Comparison of ENCODE assay signal across 14 cellular contexts in genomic region chr14:96754162-96754844, GRCh38. TPM values are rescaled to one million over a fixed set of nuclear protein-coding genes. Genes with fewer than 3 reads are reported as not detected.
A peak's percentile ranks its signal among the peaks of the same experiment; 100 is the strongest.
DNase-seq lines count a peak whose midpoint lies in the region; TF ChIP-seq lines count a peak whose summit lies in the region.
"Had no signal": no experiment of that assay in that cellular context is flagged by ENCODE, and none has a peak within 500 bp of the region (broad histone marks: within the 10 kb centered on the region; RNA-seq: fewer than 3 reads in every experiment).

No MANE protein-coding gene starts in this region.

- no peak overlapping the region for H2AFZ ChIP-seq in neural progenitor cell (replicated peaks)

- TF ChIP-seq CTCF in dorsolateral prefrontal cortex (IDR thresholded peaks at IDR 0.05 in 54 of 56, conservative IDR thresholded peaks at IDR 0.05 in 2 of 56; ENCODE audit: low read depth in 1 of 56, partially characterized antibody in 56 of 56) (no peak), neural progenitor cell (IDR thresholded peaks at IDR 0.05) (no peak), GM20000 (IDR thresholded peaks at IDR 0.05; ENCODE audit: extremely low read depth, missing control alignments) (no peak)

- H3K4me3 ChIP-seq in dorsolateral prefrontal cortex (no peak overlapping the region), neural progenitor cell (no peak overlapping the region)
- H3K4me3 ChIP-seq: A549, mucosa of descending colon, tibial artery had no signal

- intact Hi-C loops in dorsolateral prefrontal cortex (cut with DNase I): no loop called here
- intact Hi-C loops in activated CD4-positive, alpha-beta T cell treated with anti-CD3 and anti-CD28 coated beads, Interleukin-2, amount 10 ng/mL, durations not matched to agents 24 days and 14 days (cut with micrococcal nuclease): no loop called here

- H3K9ac ChIP-seq in neural progenitor cell: no peak overlapping the region

- H3K36me3 Mint-ChIP-seq in neural progenitor cell: no peaks in the 10 kb centered on the region
- H3K36me3 Mint-ChIP-seq in activated CD4-positive, alpha-beta T cell treated with anti-CD3 and anti-CD28 coated beads, Interleukin-2, amount 10 ng/mL, durations not matched to agents 24 days and 14 days (ENCODE audit: low read depth): no peaks in the 10 kb centered on the region

- H3K4me3 Mint-ChIP-seq in neural progenitor cell: peak overlapping the region; percentile 57
- no peak overlapping the region for H3K4me3 Mint-ChIP-seq in activated CD4-positive, alpha-beta T cell treated with anti-CD3 and anti-CD28 coated beads, Interleukin-2, amount 10 ng/mL, durations not matched to agents 24 days and 14 days
- H3K4me3 Mint-ChIP-seq: activated naive CD4-positive, alpha-beta T cell treated with anti-CD3 and anti-CD28 coated beads for 36 hours had no signal

- no peaks in the 10 kb centered on the region for H3K9me3 Mint-ChIP-seq in neural progenitor cell
- H3K9me3 Mint-ChIP-seq in activated CD4-positive, alpha-beta T cell treated with anti-CD3 and anti-CD28 coated beads, Interleukin-2, amount 10 ng/mL, durations not matched to agents 24 days and 14 days: no peaks in the 10 kb centered on the region
- H3K9me3 Mint-ChIP-seq: activated naive CD4-positive, alpha-beta T cell treated with anti-CD3 and anti-CD28 coated beads for 36 hours had no signal

- H3K27me3 ChIP-seq in dorsolateral prefrontal cortex (peaks cover 0 to 11% (median 0%) of the 10 kb centered on the region in 45 donors), neural progenitor cell (no peaks in the 10 kb centered on the region)

- H3K4me1 Mint-ChIP-seq in neural progenitor cell: peaks cover 41% of the 10 kb centered on the region
- H3K4me1 Mint-ChIP-seq in activated CD4-positive, alpha-beta T cell treated with anti-CD3 and anti-CD28 coated beads, Interleukin-2, amount 10 ng/mL, durations not matched to agents 24 days and 14 days: no peaks in the 10 kb centered on the region

- no peaks in the 10 kb centered on the region for H3K79me2 ChIP-seq in neural progenitor cell (ENCODE audit: low read depth)

- H3K4me2 ChIP-seq in neural progenitor cell: peak overlapping the region; percentile 75
- H3K4me2 ChIP-seq: A549 had no signal

- peak overlapping the region in 34 of 59 donors; percentile 28 to 91 (median 82) for H3K27ac ChIP-seq in dorsolateral prefrontal cortex
- H3K27ac ChIP-seq in neural progenitor cell: no peak overlapping the region
- H3K27ac ChIP-seq: A549, tibial artery had no signal

- H3K36me3 ChIP-seq in neural progenitor cell: no peaks in the 10 kb centered on the region
- H3K36me3 ChIP-seq: tibial artery had no signal

- no peaks in the 10 kb centered on the region for H3K9me3 ChIP-seq in neural progenitor cell (ENCODE audit: low read depth)
- H3K9me3 ChIP-seq: A549, mucosa of descending colon, tibial artery had no signal

- H3F3A ChIP-seq in neural progenitor cell (ENCODE audit: low read depth): peaks cover 15% of the 10 kb centered on the region

- H3K4me1 ChIP-seq in neural progenitor cell: peaks cover 20% of the 10 kb centered on the region
- H3K4me1 ChIP-seq: A549, tibial artery had no signal

- peaks cover 8% of the 10 kb centered on the region for H3K27me3 Mint-ChIP-seq in neural progenitor cell (ENCODE audit: insufficient read depth, low read depth)
- peaks cover 16% of the 10 kb centered on the region for H3K27me3 Mint-ChIP-seq in activated CD4-positive, alpha-beta T cell treated with anti-CD3 and anti-CD28 coated beads, Interleukin-2, amount 10 ng/mL, durations not matched to agents 24 days and 14 days

- H3K27ac Mint-ChIP-seq in neural progenitor cell: peak overlapping the region; percentile 89
- no peak overlapping the region for H3K27ac Mint-ChIP-seq in activated CD4-positive, alpha-beta T cell treated with anti-CD3 and anti-CD28 coated beads, Interleukin-2, amount 10 ng/mL, durations not matched to agents 24 days and 14 days
- H3K27ac Mint-ChIP-seq: activated naive CD4-positive, alpha-beta T cell treated with anti-CD3 and anti-CD28 coated beads for 36 hours had no signal

- no peaks in the 10 kb centered on the region for H4K20me1 ChIP-seq in neural progenitor cell (ENCODE audit: low read depth)

- DNase-seq in NCI-H2227 treated with DMSO at 0.1 percent for 48 hours (lab: John Stamatoyannopoulos, UW): peak; percentile 27
- no peak for DNase-seq in NCI-H2227 (lab: John Stamatoyannopoulos, UW; ENCODE audit: unreplicated experiment)
- peak; percentile 43 for DNase-seq in NCI-H69 (lab: John Stamatoyannopoulos, UW)
- DNase-seq in dorsolateral prefrontal cortex: no peak
- no peak for DNase-seq in neural progenitor cell (ENCODE audit: low spot score)
- no peak for DNase-seq in DMS53 treated with DMSO at 0.1 percent for 48 hours (lab: John Stamatoyannopoulos, UW; ENCODE audit: unreplicated experiment)
- no peak for DNase-seq in activated CD4-positive, alpha-beta T cell treated with anti-CD3 and anti-CD28 coated beads, Interleukin-2, amount 10 ng/mL, durations not matched to agents 24 days and 14 days
- DNase-seq in GM20000 (ENCODE audit: low spot score): no peak
- DNase-seq: activated naive CD4-positive, alpha-beta T cell treated with anti-CD3 and anti-CD28 coated beads for 36 hours; DMS153; left cardiac atrium; mucosa of descending colon; tibial artery had no signal

RNA-seq across cellular contexts. Expression of gene VRK1, which starts 42.9 kb away (rescaled TPM):
- total RNA-seq in dorsolateral prefrontal cortex (10 to 100 TPM; 12.5 to 31.3 (median 20.6) TPM), neural progenitor cell (ENCODE audit: low replicate concordance) (89.5 and 126 TPM in 2 replicates)
- 76.7 and 77.0 TPM in 2 replicates for total RNA-seq in activated CD4-positive, alpha-beta T cell treated with anti-CD3 and anti-CD28 coated beads, Interleukin-2, amount 10 ng/mL, durations not matched to agents 24 days and 14 days

Comparison
In these comparisons a context has a peak if more than half of its experiments do, and no peak if none do; other contexts are left out.
1. DNase-seq: peak in NCI-H2227 treated with DMSO at 0.1 percent for 48 hours (single experiment) and NCI-H69 (single experiment); none in NCI-H2227 (single experiment), dorsolateral prefrontal cortex (0 of 10), neural progenitor cell (single experiment), DMS53 treated with DMSO at 0.1 percent for 48 hours (single experiment), activated CD4-positive, alpha-beta T cell treated with anti-CD3 and anti-CD28 coated beads, Interleukin-2, amount 10 ng/mL, durations not matched to agents 24 days and 14 days (single experiment) and GM20000 (single experiment).